Comparison of ENCODE assay signal across 16 cellular contexts in genomic region chr12:48901278-48901677, GRCh38. TPM values are rescaled to one million over a fixed set of nuclear protein-coding genes. Genes with fewer than 3 reads are reported as not detected.
DNase-seq lines count a peak whose midpoint lies in the region; ATAC-seq, FAIRE-seq and TF ChIP-seq lines count a peak whose summit lies in the region.
"Had no signal": no experiment of that assay in that cellular context is flagged by ENCODE, and none has a peak within 500 bp of the region (broad histone marks: within the 10 kb centered on the region; RNA-seq: fewer than 3 reads in every experiment).

No MANE protein-coding gene starts in this region.

- peaks cover 8% of the 10 kb centered on the region; the same call in 1 of the 2 replicates for H3K4me1 ChIP-seq in GM12878 (ENCODE audit: control insufficient read depth, insufficient read depth, low read length)
- H3K4me1 ChIP-seq: testis had no signal

- SMC1A ChIA-PET in GM12878 (lab: Charles Lee; ENCODE audit: uncharacterized antibody, unreplicated experiment): interaction anchor here (1.0 to 4.5 kb wide), 10 partner anchors 9 to 116 kb away, joined by 3 to 44 read pairs (median 6); partner anchors contain the start of genes DDX23 and RND1

- no peak overlapping the region for H3K4me3 ChIP-seq in GM12878
- H3K4me3 ChIP-seq: coronary artery, testis had no signal

- no peak overlapping the region for H3K27ac ChIP-seq in GM12878 (ENCODE audit: control insufficient read depth, insufficient read depth)
- H3K27ac ChIP-seq: coronary artery, testis had no signal

- in situ Hi-C loops in GM13976 (cut with MboI; ENCODE audit: low sequenced_read_pairs, unreplicated experiment): no loop called here
- in situ Hi-C loops in GM12878 (cut with MboI): no loop called here

- TF ChIP-seq POLR2A in GM12878 (IDR thresholded peaks at IDR 0.05; ENCODE audit: low read depth, low read length): no peak

- H3K27me3 ChIP-seq in GM12878 (replicated peaks in 1 of 2; ENCODE audit: control insufficient read depth in 2 of 2, insufficient read depth in 2 of 2, low read length in 1 of 2): no peaks in the 10 kb centered on the region; a peak in 1 of 4 replicates
- H3K27me3 ChIP-seq: testis had no signal

- WGBS in GM12878 (ENCODE audit: insufficient coverage, insufficient replicate concordance, low lambda C conversion rate, missing lambda C conversion rate): 0% methylated on average over 2 of the region's 2 CpGs

- POLR2A ChIA-PET in GM12878 (lab: Charles Lee): interaction anchor here (0.6 to 5.5 kb wide), 9 partner anchors 10 to 927 kb away, joined by 3 to 36 read pairs (median 5); partner anchors contain the start of genes DDX23, FKBP11, NCKAP5L and RND1

- no peaks in the 10 kb centered on the region for H3K79me2 ChIP-seq in GM12878 (ENCODE audit: control insufficient read depth, insufficient read depth, low read length)

- no peaks in the 10 kb centered on the region for H3K9me3 ChIP-seq in GM12878 (replicated peaks; ENCODE audit: control insufficient read depth, insufficient read depth, low read length)
- H3K9me3 ChIP-seq: testis had no signal

- CTCF ChIA-PET in GM12878 (lab: Yijun Ruan, JAX): interaction anchor here (0.6 to 7.0 kb wide), 26 partner anchors 9 to 1121 kb away, joined by 3 to 112 read pairs (median 3); partner anchors contain the start of genes DDX23, RND1 and WNT1

- intact Hi-C loops in GM12878 (cut with micrococcal nuclease; ENCODE audit: unreplicated experiment): loop anchor here (2.0 to 5.0 kb wide), 2 partner anchors 48 to 96 kb away; partner anchors contain the start of genes DDN and DDX23

- ATAC-seq in HG02798 (IDR thresholded peaks at IDR 0.05; ENCODE audit: poor library complexity, unreplicated experiment) (peak; percentile 56), GM12878 (peak; percentile 86), HG02763 (IDR thresholded peaks at IDR 0.05; ENCODE audit: unreplicated experiment) (no peak)

- peak; percentile 96 for FAIRE-seq in GM12878 (lab: Jason Lieb, UNC)
- FAIRE-seq: H1 had no signal

- TF ChIP-seq RAD21 in GM12878 (IDR thresholded peaks at IDR 0.05; ENCODE audit: insufficient read depth, low read depth, low read length): no peak

- no peak overlapping the region for H3K4me2 ChIP-seq in GM12878 (ENCODE audit: control insufficient read depth, insufficient read depth)

- H2AFZ ChIP-seq in GM12878 (ENCODE audit: control insufficient read depth, low read depth, low read length): no peak overlapping the region

- H3K36me3 ChIP-seq in GM12878 (ENCODE audit: control insufficient read depth in 2 of 2, insufficient read depth in 2 of 2, low read length in 1 of 2): no peaks in the 10 kb centered on the region

- RAD21 ChIA-PET in GM12878 (lab: Charles Lee; ENCODE audit: unreplicated experiment): interaction anchor here (0.7 to 6.3 kb wide), 9 partner anchors 11 to 116 kb away, joined by 3 to 49 read pairs (median 4); partner anchors contain the start of genes DDX23 and FKBP11

- no peaks in the 10 kb centered on the region for H4K20me1 ChIP-seq in GM12878 (ENCODE audit: control insufficient read depth, insufficient read depth)

- TF ChIP-seq EP300 in GM12878 (IDR thresholded peaks at IDR 0.05; ENCODE audit: borderline replicate concordance in 1 of 2, control insufficient read depth in 1 of 2, low read depth in 2 of 2, low read length in 2 of 2): no peak

- DNase-seq in CD1c-positive myeloid dendritic cell (ENCODE audit: extremely low spot score): peak; percentile 20
- DNase-seq in GM13976 (ENCODE audit: low spot score): peak; percentile 67
- peak; percentile 27 for DNase-seq in GM12878 (ENCODE audit: low read depth, low spot score)
- no peak for DNase-seq in AML-193 (lab: John Stamatoyannopoulos, UW)
- no peak for DNase-seq in activated CD8-positive, alpha-beta memory T cell treated with anti-CD3 and anti-CD28 coated beads, Interleukin-2, amount 50 U/mL, for 48 hours
- DNase-seq in NCI-H524 treated with DMSO at 0.1 percent for 48 hours (lab: John Stamatoyannopoulos, UW): no peak
- DNase-seq: CD4-positive, CD25-positive, alpha-beta regulatory T cell; GF-D8; NCI-H1417 treated with DMSO at 0.1 percent for 48 hours; NCI-H526; RPMI8226; testis had no signal

- BruUV-seq in GM12878 (replicated peaks; lab: Mats Ljungman, UMichigan): no TSS peak

- no peak overlapping the region for H3K9ac ChIP-seq in GM12878 (ENCODE audit: control insufficient read depth, insufficient read depth, low read length)

- no peak for TF ChIP-seq CTCF in GM13976 (IDR thresholded peaks at IDR 0.05; ENCODE audit: borderline replicate concordance, control extremely low read depth, extremely low read depth, insufficient read depth, missing control alignments)
- no peak for TF ChIP-seq CTCF in GM12878 (IDR thresholded peaks at IDR 0.05 in 2 of 3, conservative IDR thresholded peaks at IDR 0.05 in 1 of 3; ENCODE audit: control insufficient read depth in 2 of 3, extremely low read depth in 1 of 3, insufficient read depth in 1 of 3, low read depth in 3 of 3, low read length in 3 of 3)

RNA-seq across cellular contexts. Expression of gene FKBP11, which starts 24.0 kb away (rescaled TPM):
- 29.3 and 32.5 TPM in 2 replicates for total RNA-seq in GM12878 (2013; cell fraction: nucleolus; rRNA removed)
- total RNA-seq in GM12878 (2014; rRNA removed) (29.5 and 34.8 TPM in 2 replicates), GM12878 (2014; rRNA removed; fragmentation: Illumina TruSeq; extraction: Trizol) (40.6 and 43.1 TPM in 2 replicates), GM12878 (2021) (58.2 and 59.4 TPM in 2 replicates)
- polyA plus RNA-seq in GM12878 (2011; ENCODE audit: low read depth): 47.4 TPM
- polyA plus RNA-seq in GM12878 (2011; rRNA removed) (16.5 and 25.0 TPM in 2 replicates), GM12878 (2014; fragmentation: Illumina TruSeq; extraction: Trizol) (47.3 and 56.3 TPM in 2 replicates), GM12878 (2014; fragmentation: Nextera tagmentation; extraction: Ambion mirVana) (10 to 100 TPM; 55.2 to 83.4 TPM), GM12878 (2014; rRNA removed) (56.8 and 67.1 TPM in 2 replicates), GM12878 (2016; fragmentation: Nextera tagmentation; extraction: Ambion mirVana) (100 to 1,000 TPM; 133 to 135 TPM)
- polyA plus RNA-seq in GM12878 (2011; cell fraction: cytosol; rRNA removed): 25.5 and 28.3 TPM in 2 replicates
- polyA plus RNA-seq in GM12878 (2011; cell fraction: nucleus; rRNA removed): 31.3 and 38.7 TPM in 2 replicates
- polyA plus RNA-seq in GM12878 (2012): 73.3 and 77.9 TPM in 2 replicates
- polyA minus RNA-seq in GM12878 (2011; rRNA and poly(A)+ RNA removed): 16.8 and 17.3 TPM in 2 replicates
- polyA minus RNA-seq in GM12878 (2011; cell fraction: cytosol; rRNA and poly(A)+ RNA removed): 6.3 and 9.6 TPM in 2 replicates
- 9.2 and 15.6 TPM in 2 replicates for polyA minus RNA-seq in GM12878 (2011; cell fraction: nucleus; rRNA and poly(A)+ RNA removed)

RNA-seq across cellular contexts. Expression of gene RND1, which starts 35.6 kb away (rescaled TPM):
- total RNA-seq in GM12878 (2013; cell fraction: nucleolus; rRNA removed): 6.2 and 8.6 TPM in 2 replicates
- total RNA-seq in GM12878 (2014; rRNA removed): 1.5 and 2.0 TPM in 2 replicates
- total RNA-seq in GM12878 (2014; rRNA removed; fragmentation: Illumina TruSeq; extraction: Trizol): 1.2 and 1.3 TPM in 2 replicates
- 3.8 and 4.2 TPM in 2 replicates for total RNA-seq in GM12878 (2021)
- 2.8 TPM for polyA plus RNA-seq in GM12878 (2011; ENCODE audit: low read depth)
- 3.7 and 5.1 TPM in 2 replicates for polyA plus RNA-seq in GM12878 (2011; rRNA removed)
- 4.1 and 6.2 TPM in 2 replicates for polyA plus RNA-seq in GM12878 (2011; cell fraction: cytosol; rRNA removed)
- polyA plus RNA-seq in GM12878 (2011; cell fraction: nucleus; rRNA removed): 4.6 and 5.0 TPM in 2 replicates
- polyA plus RNA-seq in GM12878 (2012): 4.1 and 5.2 TPM in 2 replicates
- 3.3 and 3.7 TPM in 2 replicates for polyA plus RNA-seq in GM12878 (2014; fragmentation: Illumina TruSeq; extraction: Trizol)
- under 1 TPM; 0.24 to 0.42 TPM for polyA plus RNA-seq in GM12878 (2014; fragmentation: Nextera tagmentation; extraction: Ambion mirVana)
- polyA plus RNA-seq in GM12878 (2014; rRNA removed): 3.2 and 3.6 TPM in 2 replicates
- 1 to 10 TPM; 1.1 to 1.5 TPM for polyA plus RNA-seq in GM12878 (2016; fragmentation: Nextera tagmentation; extraction: Ambion mirVana)
- 5.3 and 9.8 TPM in 2 replicates for polyA minus RNA-seq in GM12878 (2011; rRNA and poly(A)+ RNA removed)
- polyA minus RNA-seq in GM12878 (2011; cell fraction: cytosol; rRNA and poly(A)+ RNA removed): 2.3 and 6.7 TPM in 2 replicates
- polyA minus RNA-seq in GM12878 (2011; cell fraction: nucleus; rRNA and poly(A)+ RNA removed): 6.5 and 11.0 TPM in 2 replicates

RNA-seq across cellular contexts. Expression of gene DDX23, which starts 49.3 kb away (rescaled TPM):
- 138 and 143 TPM in 2 replicates for total RNA-seq in GM12878 (2013; cell fraction: nucleolus; rRNA removed)
- total RNA-seq in GM12878 (2014; rRNA removed) (80.3 and 81.4 TPM in 2 replicates), GM12878 (2014; rRNA removed; fragmentation: Illumina TruSeq; extraction: Trizol) (86.2 and 91.8 TPM in 2 replicates), GM12878 (2021) (82.7 and 95.2 TPM in 2 replicates)
- 43.2 TPM for polyA plus RNA-seq in GM12878 (2011; ENCODE audit: low read depth)
- polyA plus RNA-seq in GM12878 (2011; rRNA removed) (68.4 and 73.1 TPM in 2 replicates), GM12878 (2014; fragmentation: Illumina TruSeq; extraction: Trizol) (107 and 112 TPM in 2 replicates), GM12878 (2014; fragmentation: Nextera tagmentation; extraction: Ambion mirVana) (10 to 100 TPM; 25.8 to 36.3 TPM), GM12878 (2014; rRNA removed) (79.2 and 83.3 TPM in 2 replicates), GM12878 (2016; fragmentation: Nextera tagmentation; extraction: Ambion mirVana) (10 to 100 TPM; 71.1 to 73.4 TPM)
- polyA plus RNA-seq in GM12878 (2011; cell fraction: cytosol; rRNA removed): 73.8 and 82.6 TPM in 2 replicates
- polyA plus RNA-seq in GM12878 (2011; cell fraction: nucleus; rRNA removed): 198 and 212 TPM in 2 replicates
- 70.7 and 86.6 TPM in 2 replicates for polyA plus RNA-seq in GM12878 (2012)
- 59.7 and 62.5 TPM in 2 replicates for polyA minus RNA-seq in GM12878 (2011; rRNA and poly(A)+ RNA removed)
- polyA minus RNA-seq in GM12878 (2011; cell fraction: cytosol; rRNA and poly(A)+ RNA removed): 22.4 and 24.2 TPM in 2 replicates
- polyA minus RNA-seq in GM12878 (2011; cell fraction: nucleus; rRNA and poly(A)+ RNA removed): 33.2 and 46.3 TPM in 2 replicates

RNA-seq across cellular contexts. Expression of gene ARF3, which starts 56.0 kb away (rescaled TPM):
- 43.5 and 44.5 TPM in 2 replicates for total RNA-seq in GM12878 (2013; cell fraction: nucleolus; rRNA removed)
- total RNA-seq in GM12878 (2014; rRNA removed) (59.2 and 60.3 TPM in 2 replicates), GM12878 (2014; rRNA removed; fragmentation: Illumina TruSeq; extraction: Trizol) (50.3 and 50.4 TPM in 2 replicates), GM12878 (2021) (163 and 169 TPM in 2 replicates)
- 52.8 TPM for polyA plus RNA-seq in GM12878 (2011; ENCODE audit: low read depth)
- polyA plus RNA-seq in GM12878 (2011; rRNA removed) (222 and 263 TPM in 2 replicates), GM12878 (2014; fragmentation: Illumina TruSeq; extraction: Trizol) (93.4 and 95.4 TPM in 2 replicates), GM12878 (2014; fragmentation: Nextera tagmentation; extraction: Ambion mirVana) (10 to 100 TPM in 1 of 2 experiments, 1 to 10 TPM in 1; 8.7 to 13.2 TPM), GM12878 (2014; rRNA removed) (85.6 and 94.5 TPM in 2 replicates), GM12878 (2016; fragmentation: Nextera tagmentation; extraction: Ambion mirVana) (10 to 100 TPM; 67.2 to 81.5 TPM)
- 280 and 304 TPM in 2 replicates for polyA plus RNA-seq in GM12878 (2011; cell fraction: cytosol; rRNA removed)
- polyA plus RNA-seq in GM12878 (2011; cell fraction: nucleus; rRNA removed): 114 and 134 TPM in 2 replicates
- 81.3 and 83.4 TPM in 2 replicates for polyA plus RNA-seq in GM12878 (2012)
- 138 and 178 TPM in 2 replicates for polyA minus RNA-seq in GM12878 (2011; rRNA and poly(A)+ RNA removed)
- polyA minus RNA-seq in GM12878 (2011; cell fraction: cytosol; rRNA and poly(A)+ RNA removed): 35.9 and 43.8 TPM in 2 replicates
- 16.8 and 38.7 TPM in 2 replicates for polyA minus RNA-seq in GM12878 (2011; cell fraction: nucleus; rRNA and poly(A)+ RNA removed)

Comparison
In these comparisons a context has a peak if more than half of its experiments do, and no peak if none do; other contexts are left out.
1. DNase-seq: peak in CD1c-positive myeloid dendritic cell (single experiment), GM13976 (single experiment) and GM12878 (single experiment); none in AML-193 (0 of 2), activated CD8-positive, alpha-beta memory T cell treated with anti-CD3 and anti-CD28 coated beads, Interleukin-2, amount 50 U/mL, for 48 hours (single experiment) and NCI-H524 treated with DMSO at 0.1 percent for 48 hours (single experiment).